23 cellular contexts compared by ENCODE assay signal in genomic region chr7:150359007-150359917, GRCh38. TPM values are rescaled to one million over a fixed set of nuclear protein-coding genes. Genes with fewer than 3 reads are reported as not detected.
DNase-seq lines count a peak whose midpoint lies in the region; ATAC-seq, FAIRE-seq and TF ChIP-seq lines count a peak whose summit lies in the region.
"Had no signal": no experiment of that assay in that cellular context is flagged by ENCODE, and none has a peak within 500 bp of the region (broad histone marks: within the 10 kb centered on the region; RNA-seq: fewer than 3 reads in every experiment).

No MANE protein-coding gene starts in this region.

- H4K20me1 ChIP-seq in GM12878 (ENCODE audit: control insufficient read depth, insufficient read depth) (no peaks in the 10 kb centered on the region), neural progenitor cell (ENCODE audit: low read depth) (no peaks in the 10 kb centered on the region)

- FAIRE-seq in GM12878 (lab: Jason Lieb, UNC): peak; percentile 57
- FAIRE-seq in urothelium cell line (lab: Jason Lieb, UNC): no peak
- FAIRE-seq: A204.1, islet of Langerhans had no signal

- POLR2A ChIA-PET in activated CD4-positive, alpha-beta T cell treated with anti-CD3 and anti-CD28 coated beads, Interleukin-2, amount 10 ng/mL, durations not matched to agents 7 days and 5 days (lab: Charles Lee): no interaction called here
- POLR2A ChIA-PET in HEK293 (lab: Yijun Ruan, JAX): no interaction called here
- POLR2A ChIA-PET in GM12878 (lab: Charles Lee): no interaction called here

- H3K27ac ChIP-seq in HEK293 (ENCODE audit: extremely low read depth, low read depth, low read length) (no peak overlapping the region), GM12878 (ENCODE audit: control insufficient read depth, insufficient read depth) (no peak overlapping the region), neural progenitor cell (no peak overlapping the region)
- H3K27ac ChIP-seq: heart left ventricle, lower lobe of right lung, RWPE1, skin epidermis had no signal

- H3K4me3 Mint-ChIP-seq in activated CD4-positive, alpha-beta T cell treated with anti-CD3 and anti-CD28 coated beads, Interleukin-2, amount 10 ng/mL, durations not matched to agents 7 days and 5 days: peak overlapping the region; percentile 17
- H3K4me3 Mint-ChIP-seq in neural progenitor cell: peak overlapping the region; percentile 70
- H3K4me3 Mint-ChIP-seq: activated T-helper 17 cell treated with anti-CD3 and anti-CD28 coated beads, Interleukin-2, amount 50 U/mL, for 72 hours; GM23338 had no signal

- H3K4me3 ChIP-seq in HEK293 (ENCODE audit: low read depth, low read length) (no peak overlapping the region), GM12878 (no peak overlapping the region), neural progenitor cell (no peak overlapping the region)
- H3K4me3 ChIP-seq: GM23338, heart left ventricle, lower lobe of right lung, skin epidermis had no signal

- H3K9me3 ChIP-seq in HEK293 (ENCODE audit: control insufficient read depth, insufficient read depth, low read depth, low read length): no peaks in the 10 kb centered on the region
- H3K9me3 ChIP-seq in GM12878 (replicated peaks; ENCODE audit: control insufficient read depth, insufficient read depth, low read length): no peaks in the 10 kb centered on the region
- no peaks in the 10 kb centered on the region for H3K9me3 ChIP-seq in neural progenitor cell (ENCODE audit: low read depth)
- H3K9me3 ChIP-seq: heart left ventricle, lower lobe of right lung had no signal

- no peak for DNase-seq in activated CD4-positive, alpha-beta T cell treated with anti-CD3 and anti-CD28 coated beads, Interleukin-2, amount 10 ng/mL, durations not matched to agents 7 days and 5 days
- no peak for DNase-seq in activated CD4-positive, alpha-beta T cell treated with anti-CD3 and anti-CD28 coated beads, Interleukin-2, amount 50 U/mL, for 48 hours
- no peak for DNase-seq in GM12878 (ENCODE audit: low read depth, low spot score)
- no peak for DNase-seq in neural progenitor cell (ENCODE audit: low spot score)
- no peak for DNase-seq in NCI-H510A (lab: John Stamatoyannopoulos, UW)
- DNase-seq in urothelium cell line (ENCODE audit: low spot score): no peak
- DNase-seq: activated CD4-positive, alpha-beta T cell treated with anti-CD3 and anti-CD28 coated beads for 48 hours; C1 segment of cervical spinal cord; heart left ventricle; lower lobe of right lung; MM.1S; NCI-H187 treated with DMSO at 0.1 percent for 48 hours; posterior cingulate gyrus; stimulated activated CD4-positive, alpha-beta T cell treated with anti-CD3 and anti-CD28 coated beads, Interleukin-4, amount 100 ng/mL, for 1 hour had no signal

- H3K27me3 ChIP-seq in GM12878 (replicated peaks in 1 of 2; ENCODE audit: control insufficient read depth in 2 of 2, insufficient read depth in 2 of 2, low read length in 1 of 2): no peaks in the 10 kb centered on the region
- no peaks in the 10 kb centered on the region for H3K27me3 ChIP-seq in neural progenitor cell
- H3K27me3 ChIP-seq: heart left ventricle had no signal

- SMC1A ChIA-PET in GM12878 (lab: Charles Lee; ENCODE audit: uncharacterized antibody, unreplicated experiment): interaction anchor here (0.7 to 6.5 kb wide), 5 partner anchors 11 to 397 kb away, joined by 4 to 48 read pairs (median 12); a partner anchor contains a TSS

- H3K36me3 ChIP-seq in HEK293 (ENCODE audit: control insufficient read depth in 2 of 2, insufficient read depth in 1 of 2, low read length in 2 of 2) (no peaks in the 10 kb centered on the region), GM12878 (ENCODE audit: control insufficient read depth in 2 of 2, insufficient read depth in 2 of 2, low read length in 1 of 2) (no peaks in the 10 kb centered on the region), neural progenitor cell (no peaks in the 10 kb centered on the region)
- H3K36me3 ChIP-seq: heart left ventricle, lower lobe of right lung had no signal

- ATAC-seq in GM12878 (no peak), HG02678 (IDR thresholded peaks at IDR 0.05; ENCODE audit: unreplicated experiment) (no peak)
- ATAC-seq: GM23338, heart left ventricle, lower lobe of right lung had no signal

- H3K27ac Mint-ChIP-seq in activated CD4-positive, alpha-beta T cell treated with anti-CD3 and anti-CD28 coated beads, Interleukin-2, amount 10 ng/mL, durations not matched to agents 7 days and 5 days: peak overlapping the region; percentile 83
- peak overlapping the region; percentile 86 for H3K27ac Mint-ChIP-seq in neural progenitor cell
- H3K27ac Mint-ChIP-seq: GM23338 had no signal

- H3K4me2 ChIP-seq in GM12878 (ENCODE audit: control insufficient read depth, insufficient read depth) (no peak overlapping the region), neural progenitor cell (no peak overlapping the region)
- H3K4me2 ChIP-seq: GM23338 had no signal

- TF ChIP-seq POLR2A in GM12878 (IDR thresholded peaks at IDR 0.05; ENCODE audit: low read depth, low read length): no peak

- H3K9ac ChIP-seq in GM12878 (ENCODE audit: control insufficient read depth, insufficient read depth, low read length) (no peak overlapping the region), neural progenitor cell (no peak overlapping the region)

- TF ChIP-seq CTCF in HEK293 (tag by site-specific recombination; IDR thresholded peaks at IDR 0.05) (no peak), GM12878 (IDR thresholded peaks at IDR 0.05 in 2 of 3, conservative IDR thresholded peaks at IDR 0.05 in 1 of 3; ENCODE audit: control insufficient read depth in 2 of 3, extremely low read depth in 1 of 3, insufficient read depth in 1 of 3, low read depth in 3 of 3, low read length in 3 of 3) (no peak), neural progenitor cell (IDR thresholded peaks at IDR 0.05) (no peak)

- H3K4me1 ChIP-seq in HEK293 (ENCODE audit: control insufficient read depth, insufficient read depth, low read length) (no peaks in the 10 kb centered on the region), GM12878 (ENCODE audit: control insufficient read depth, insufficient read depth, low read length) (peaks cover 29% of the 10 kb centered on the region), neural progenitor cell (peaks cover 14% of the 10 kb centered on the region)

- WGBS in GM12878 (ENCODE audit: insufficient coverage, insufficient replicate concordance, low lambda C conversion rate, missing lambda C conversion rate): 84% methylated on average over 5 of the region's 6 CpGs

- no peaks in the 10 kb centered on the region for H3K36me3 Mint-ChIP-seq in activated CD4-positive, alpha-beta T cell treated with anti-CD3 and anti-CD28 coated beads, Interleukin-2, amount 10 ng/mL, durations not matched to agents 7 days and 5 days (ENCODE audit: low read depth)
- no peaks in the 10 kb centered on the region for H3K36me3 Mint-ChIP-seq in neural progenitor cell

- H3K79me2 ChIP-seq in GM12878 (ENCODE audit: control insufficient read depth, insufficient read depth, low read length) (no peaks in the 10 kb centered on the region), neural progenitor cell (ENCODE audit: low read depth) (no peaks in the 10 kb centered on the region)

- in situ Hi-C loops in GM12878 (cut with MboI): no loop called here

- H3K9me3 Mint-ChIP-seq in activated CD4-positive, alpha-beta T cell treated with anti-CD3 and anti-CD28 coated beads, Interleukin-2, amount 10 ng/mL, durations not matched to agents 7 days and 5 days: peaks cover 4% of the 10 kb centered on the region
- peaks cover 2% of the 10 kb centered on the region for H3K9me3 Mint-ChIP-seq in neural progenitor cell
- H3K9me3 Mint-ChIP-seq: activated T-helper 17 cell treated with anti-CD3 and anti-CD28 coated beads, Interleukin-2, amount 50 U/mL, for 72 hours; GM23338 had no signal

- no peak for TF ChIP-seq RAD21 in GM12878 (IDR thresholded peaks at IDR 0.05; ENCODE audit: insufficient read depth, low read depth, low read length)

- H2AFZ ChIP-seq in GM12878 (ENCODE audit: control insufficient read depth, low read depth, low read length): no peak overlapping the region
- no peak overlapping the region for H2AFZ ChIP-seq in neural progenitor cell (replicated peaks)
- H2AFZ ChIP-seq: GM23338 had no signal

- CTCF ChIA-PET in activated CD4-positive, alpha-beta T cell treated with anti-CD3 and anti-CD28 coated beads, Interleukin-2, amount 10 ng/mL, durations not matched to agents 7 days and 5 days (lab: Charles Lee): interaction anchor here (0.9 kb wide), 1 partner anchor 138 kb away, joined by 4 read pairs; no protein-coding TSS in a partner anchor
- CTCF ChIA-PET in HEK293 (lab: Yijun Ruan, JAX) (interaction anchor here (1.4 kb wide), 1 partner anchor 60 kb away, joined by 4 read pairs; no protein-coding TSS in a partner anchor), GM12878 (lab: Yijun Ruan, JAX) (interaction anchor here (0.6 to 4.9 kb wide), 6 partner anchors 8 to 62 kb away, joined by 3 to 72 read pairs (median 6); partner anchors contain the start of genes ACTR3C and LRRC61)

- RAD21 ChIA-PET in GM12878 (lab: Charles Lee; ENCODE audit: unreplicated experiment): interaction anchor here (1.0 to 4.7 kb wide), 3 partner anchors 11 to 60 kb away, joined by 6 to 26 read pairs (median 16); a partner anchor contains a TSS

- H3F3A ChIP-seq in neural progenitor cell (ENCODE audit: low read depth): peaks cover 21% of the 10 kb centered on the region

- H3K4me1 Mint-ChIP-seq in activated CD4-positive, alpha-beta T cell treated with anti-CD3 and anti-CD28 coated beads, Interleukin-2, amount 10 ng/mL, durations not matched to agents 7 days and 5 days: peaks cover 47% of the 10 kb centered on the region
- H3K4me1 Mint-ChIP-seq in neural progenitor cell: peaks cover 43% of the 10 kb centered on the region

- no peaks in the 10 kb centered on the region for H3K27me3 Mint-ChIP-seq in activated CD4-positive, alpha-beta T cell treated with anti-CD3 and anti-CD28 coated beads, Interleukin-2, amount 10 ng/mL, durations not matched to agents 7 days and 5 days
- peaks cover 14% of the 10 kb centered on the region for H3K27me3 Mint-ChIP-seq in neural progenitor cell (ENCODE audit: insufficient read depth, low read depth)
- H3K27me3 Mint-ChIP-seq: activated T-helper 17 cell treated with anti-CD3 and anti-CD28 coated beads, Interleukin-2, amount 50 U/mL, for 72 hours had no signal

- BruUV-seq in GM12878 (replicated peaks; lab: Mats Ljungman, UMichigan): no TSS peak

- intact Hi-C loops in GM12878 (cut with micrococcal nuclease; ENCODE audit: unreplicated experiment): loop anchor here (5.0 kb wide), 1 partner anchor 37 kb away; the partner anchor contains the start of genes ACTR3C and LRRC61

- no peak for TF ChIP-seq EP300 in GM12878 (IDR thresholded peaks at IDR 0.05; ENCODE audit: borderline replicate concordance in 1 of 2, control insufficient read depth in 1 of 2, low read depth in 2 of 2, low read length in 2 of 2)

RNA-seq across cellular contexts. Expression of gene REPIN1, which starts 9.4 kb away (rescaled TPM):
- 10 to 100 TPM; 45.1 to 54.6 TPM for total RNA-seq in activated CD4-positive, alpha-beta T cell treated with anti-CD3 and anti-CD28 coated beads, Interleukin-2, amount 10 ng/mL, durations not matched to agents 7 days and 5 days
- 152 and 192 TPM in 2 replicates for total RNA-seq in GM12878 (2013; cell fraction: nucleolus; rRNA removed)
- 111 and 122 TPM in 2 replicates for total RNA-seq in GM12878 (2014; rRNA removed)
- 32.1 and 38.7 TPM in 2 replicates for total RNA-seq in GM12878 (2014; rRNA removed; fragmentation: Illumina TruSeq; extraction: Trizol)
- total RNA-seq in GM12878 (2021): 161 and 172 TPM in 2 replicates
- 43.7 TPM for polyA plus RNA-seq in GM12878 (2011; ENCODE audit: low read depth)
- 56.3 and 88.0 TPM in 2 replicates for polyA plus RNA-seq in GM12878 (2011; rRNA removed)
- polyA plus RNA-seq in GM12878 (2011; cell fraction: cytosol; rRNA removed): 135 and 158 TPM in 2 replicates
- polyA plus RNA-seq in GM12878 (2011; cell fraction: nucleus; rRNA removed): 309 and 343 TPM in 2 replicates
- 96.5 and 107 TPM in 2 replicates for polyA plus RNA-seq in GM12878 (2012)
- polyA plus RNA-seq in GM12878 (2014; fragmentation: Illumina TruSeq; extraction: Trizol): 22.3 and 47.3 TPM in 2 replicates
- polyA plus RNA-seq in GM12878 (2014; fragmentation: Nextera tagmentation; extraction: Ambion mirVana): 10 to 100 TPM in 1 of 2 experiments, 1 to 10 TPM in 1; 5.1 to 12.6 TPM
- polyA plus RNA-seq in GM12878 (2014; rRNA removed): 139 and 159 TPM in 2 replicates
- 10 to 100 TPM; 66.4 to 87.4 TPM for polyA plus RNA-seq in GM12878 (2016; fragmentation: Nextera tagmentation; extraction: Ambion mirVana)
- polyA minus RNA-seq in GM12878 (2011; rRNA and poly(A)+ RNA removed): 40.9 and 86.3 TPM in 2 replicates
- polyA minus RNA-seq in GM12878 (2011; cell fraction: cytosol; rRNA and poly(A)+ RNA removed): 35.8 and 41.2 TPM in 2 replicates
- 59.8 and 89.9 TPM in 2 replicates for polyA minus RNA-seq in GM12878 (2011; cell fraction: nucleus; rRNA and poly(A)+ RNA removed)
- total RNA-seq in neural progenitor cell (ENCODE audit: low replicate concordance): 18.0 and 58.9 TPM in 2 replicates

RNA-seq across cellular contexts. Expression of gene RARRES2, which starts 17.8 kb away (rescaled TPM):
- total RNA-seq in activated CD4-positive, alpha-beta T cell treated with anti-CD3 and anti-CD28 coated beads, Interleukin-2, amount 10 ng/mL, durations not matched to agents 7 days and 5 days: not detected
- total RNA-seq in GM12878 (2013; cell fraction: nucleolus; rRNA removed): not detected in 2 replicates
- total RNA-seq in GM12878 (2014; rRNA removed): 0.23 and 0.33 TPM in 2 replicates
- total RNA-seq in GM12878 (2014; rRNA removed; fragmentation: Illumina TruSeq; extraction: Trizol): not detected in 2 replicates
- total RNA-seq in GM12878 (2021): 0.96 and 2.2 TPM in 2 replicates
- polyA plus RNA-seq in GM12878 (2011; ENCODE audit: low read depth): 1.8 TPM
- polyA plus RNA-seq in GM12878 (2011; rRNA removed): not detected in 2 replicates
- polyA plus RNA-seq in GM12878 (2011; cell fraction: cytosol; rRNA removed): not detected in 2 replicates
- polyA plus RNA-seq in GM12878 (2011; cell fraction: nucleus; rRNA removed): not detected in 2 replicates
- polyA plus RNA-seq in GM12878 (2012): 1.9 and 2.2 TPM in 2 replicates
- polyA plus RNA-seq in GM12878 (2014; fragmentation: Illumina TruSeq; extraction: Trizol): 0.29 TPM in 1 of 2 replicates, not detected in the other
- polyA plus RNA-seq in GM12878 (2014; fragmentation: Nextera tagmentation; extraction: Ambion mirVana): under 1 TPM in 1 of 2 experiments, not detected in 1; 0.13 TPM
- polyA plus RNA-seq in GM12878 (2014; rRNA removed): 0.18 and 0.41 TPM in 2 replicates
- polyA plus RNA-seq in GM12878 (2016; fragmentation: Nextera tagmentation; extraction: Ambion mirVana): under 1 TPM; 0.40 to 1.00 TPM
- not detected in 2 replicates for polyA minus RNA-seq in GM12878 (2011; rRNA and poly(A)+ RNA removed)
- polyA minus RNA-seq in GM12878 (2011; cell fraction: cytosol; rRNA and poly(A)+ RNA removed): not detected in 2 replicates
- polyA minus RNA-seq in GM12878 (2011; cell fraction: nucleus; rRNA and poly(A)+ RNA removed): not detected in 2 replicates
- 0.19 and 0.43 TPM in 2 replicates for total RNA-seq in neural progenitor cell (ENCODE audit: low replicate concordance)
- total RNA-seq: activated T-helper 17 cell treated with anti-CD3 and anti-CD28 coated beads, Interleukin-2, amount 50 U/mL, for 72 hours had no signal

RNA-seq across cellular contexts. Expression of gene ZNF775, which starts 19.9 kb away (rescaled TPM):
- total RNA-seq in activated CD4-positive, alpha-beta T cell treated with anti-CD3 and anti-CD28 coated beads, Interleukin-2, amount 10 ng/mL, durations not matched to agents 7 days and 5 days: 1 to 10 TPM; 4.2 to 4.4 TPM
- total RNA-seq in GM12878 (2013; cell fraction: nucleolus; rRNA removed): 7.9 and 10.6 TPM in 2 replicates
- total RNA-seq in GM12878 (2014; rRNA removed): 7.2 and 11.0 TPM in 2 replicates
- total RNA-seq in GM12878 (2014; rRNA removed; fragmentation: Illumina TruSeq; extraction: Trizol): 2.3 and 2.8 TPM in 2 replicates
- 12.1 and 14.3 TPM in 2 replicates for total RNA-seq in GM12878 (2021)
- polyA plus RNA-seq in GM12878 (2011; ENCODE audit: low read depth): 1.1 TPM
- 1.8 and 3.6 TPM in 2 replicates for polyA plus RNA-seq in GM12878 (2011; rRNA removed)
- 3.6 and 8.5 TPM in 2 replicates for polyA plus RNA-seq in GM12878 (2011; cell fraction: cytosol; rRNA removed)
- 9.0 and 11.2 TPM in 2 replicates for polyA plus RNA-seq in GM12878 (2011; cell fraction: nucleus; rRNA removed)
- polyA plus RNA-seq in GM12878 (2012): 5.9 and 7.2 TPM in 2 replicates
- polyA plus RNA-seq in GM12878 (2014; fragmentation: Illumina TruSeq; extraction: Trizol): 0.32 and 0.71 TPM in 2 replicates
- polyA plus RNA-seq in GM12878 (2014; fragmentation: Nextera tagmentation; extraction: Ambion mirVana): under 1 TPM; 0.05 to 0.46 TPM
- 9.7 and 11.8 TPM in 2 replicates for polyA plus RNA-seq in GM12878 (2014; rRNA removed)
- polyA plus RNA-seq in GM12878 (2016; fragmentation: Nextera tagmentation; extraction: Ambion mirVana): 1 to 10 TPM in 1 of 2 experiments, under 1 TPM in 1; 0.62 to 1.4 TPM
- polyA minus RNA-seq in GM12878 (2011; rRNA and poly(A)+ RNA removed): 1.1 and 3.0 TPM in 2 replicates
- polyA minus RNA-seq in GM12878 (2011; cell fraction: cytosol; rRNA and poly(A)+ RNA removed): 3.5 and 5.1 TPM in 2 replicates
- 2.3 and 4.7 TPM in 2 replicates for polyA minus RNA-seq in GM12878 (2011; cell fraction: nucleus; rRNA and poly(A)+ RNA removed)
- 3.0 and 26.1 TPM in 2 replicates for total RNA-seq in neural progenitor cell (ENCODE audit: low replicate concordance)

RNA-seq across cellular contexts. Expression of gene ACTR3C, which starts 35.9 kb away (rescaled TPM):
- total RNA-seq in activated CD4-positive, alpha-beta T cell treated with anti-CD3 and anti-CD28 coated beads, Interleukin-2, amount 10 ng/mL, durations not matched to agents 7 days and 5 days: 1 to 10 TPM; 5.0 to 6.1 TPM
- total RNA-seq in GM12878 (2013; cell fraction: nucleolus; rRNA removed): 55.8 and 61.6 TPM in 2 replicates
- total RNA-seq in GM12878 (2014; rRNA removed) (8.6 and 8.9 TPM in 2 replicates), GM12878 (2014; rRNA removed; fragmentation: Illumina TruSeq; extraction: Trizol) (6.1 and 6.3 TPM in 2 replicates), GM12878 (2021) (3.5 and 6.5 TPM in 2 replicates), neural progenitor cell (ENCODE audit: low replicate concordance) (not detected in 2 replicates)
- polyA plus RNA-seq in GM12878 (2011; ENCODE audit: low read depth): 2.2 TPM
- polyA plus RNA-seq in GM12878 (2011; rRNA removed) (7.4 and 8.6 TPM in 2 replicates), GM12878 (2014; fragmentation: Illumina TruSeq; extraction: Trizol) (3.3 and 3.4 TPM in 2 replicates), GM12878 (2014; fragmentation: Nextera tagmentation; extraction: Ambion mirVana) (1 to 10 TPM; 2.0 to 2.7 TPM), GM12878 (2014; rRNA removed) (5.3 and 5.6 TPM in 2 replicates), GM12878 (2016; fragmentation: Nextera tagmentation; extraction: Ambion mirVana) (10 to 100 TPM in 1 of 2 experiments, 1 to 10 TPM in 1; 6.6 to 10.2 TPM)
- 3.3 and 4.1 TPM in 2 replicates for polyA plus RNA-seq in GM12878 (2011; cell fraction: cytosol; rRNA removed)
- 11.1 and 14.7 TPM in 2 replicates for polyA plus RNA-seq in GM12878 (2011; cell fraction: nucleus; rRNA removed)
- polyA plus RNA-seq in GM12878 (2012): 1.7 and 2.2 TPM in 2 replicates
- polyA minus RNA-seq in GM12878 (2011; rRNA and poly(A)+ RNA removed): 21.7 and 27.0 TPM in 2 replicates
- 8.3 and 8.6 TPM in 2 replicates for polyA minus RNA-seq in GM12878 (2011; cell fraction: cytosol; rRNA and poly(A)+ RNA removed)
- polyA minus RNA-seq in GM12878 (2011; cell fraction: nucleus; rRNA and poly(A)+ RNA removed): 69.0 and 127 TPM in 2 replicates

RNA-seq across cellular contexts. Expression of gene LRRC61, which starts 36.1 kb away (rescaled TPM):
- total RNA-seq in activated CD4-positive, alpha-beta T cell treated with anti-CD3 and anti-CD28 coated beads, Interleukin-2, amount 10 ng/mL, durations not matched to agents 7 days and 5 days: 10 to 100 TPM; 12.8 to 14.9 TPM
- total RNA-seq in GM12878 (2013; cell fraction: nucleolus; rRNA removed): 16.2 and 18.9 TPM in 2 replicates
- total RNA-seq in GM12878 (2014; rRNA removed) (26.9 and 32.6 TPM in 2 replicates), GM12878 (2014; rRNA removed; fragmentation: Illumina TruSeq; extraction: Trizol) (6.9 and 9.2 TPM in 2 replicates), GM12878 (2021) (28.9 and 31.1 TPM in 2 replicates), neural progenitor cell (ENCODE audit: low replicate concordance) (2.0 and 14.3 TPM in 2 replicates)
- 6.5 TPM for polyA plus RNA-seq in GM12878 (2011; ENCODE audit: low read depth)
- polyA plus RNA-seq in GM12878 (2011; rRNA removed) (9.6 and 16.3 TPM in 2 replicates), GM12878 (2014; fragmentation: Illumina TruSeq; extraction: Trizol) (3.6 and 5.9 TPM in 2 replicates), GM12878 (2014; fragmentation: Nextera tagmentation; extraction: Ambion mirVana) (1 to 10 TPM; 1.4 to 2.5 TPM), GM12878 (2014; rRNA removed) (27.3 and 32.4 TPM in 2 replicates), GM12878 (2016; fragmentation: Nextera tagmentation; extraction: Ambion mirVana) (10 to 100 TPM; 44.9 to 54.2 TPM)
- polyA plus RNA-seq in GM12878 (2011; cell fraction: cytosol; rRNA removed): 34.0 and 39.8 TPM in 2 replicates
- 16.1 and 23.6 TPM in 2 replicates for polyA plus RNA-seq in GM12878 (2011; cell fraction: nucleus; rRNA removed)
- 14.1 and 17.4 TPM in 2 replicates for polyA plus RNA-seq in GM12878 (2012)
- polyA minus RNA-seq in GM12878 (2011; rRNA and poly(A)+ RNA removed): 19.7 and 23.8 TPM in 2 replicates
- 18.7 and 22.9 TPM in 2 replicates for polyA minus RNA-seq in GM12878 (2011; cell fraction: cytosol; rRNA and poly(A)+ RNA removed)
- polyA minus RNA-seq in GM12878 (2011; cell fraction: nucleus; rRNA and poly(A)+ RNA removed): 5.9 and 13.7 TPM in 2 replicates
- total RNA-seq: myocyte had no signal
